ENCODE assay signal across 12 cellular contexts in the genomic region with DNA sequence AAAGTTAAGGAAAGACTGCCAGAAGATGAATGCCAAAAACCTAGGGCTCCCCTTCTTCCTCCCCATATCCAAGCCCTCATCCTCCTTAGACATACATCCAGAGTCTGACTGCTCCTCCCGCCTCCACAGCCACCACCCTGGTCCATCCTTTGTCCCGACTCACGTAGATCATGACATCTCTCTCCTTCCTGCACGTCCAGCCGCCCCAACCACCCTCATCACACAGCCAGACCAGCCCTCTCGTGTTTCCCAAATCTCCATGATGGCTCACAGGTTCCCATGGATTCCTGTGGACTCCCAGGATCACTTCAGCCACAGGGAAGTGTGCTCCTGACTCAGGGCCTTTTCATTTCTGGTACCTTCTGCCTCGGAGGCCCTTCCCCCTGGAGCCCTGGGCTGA. TPM values are rescaled to one million over a fixed set of nuclear protein-coding genes. Genes with fewer than 3 reads are reported as not detected.
DNase-seq lines count a peak whose midpoint lies in the region; ATAC-seq and TF ChIP-seq lines count a peak whose summit lies in the region.
"Had no signal": no experiment of that assay in that cellular context is flagged by ENCODE, and none has a peak within 500 bp of the region (broad histone marks: within the 10 kb centered on the region; RNA-seq: fewer than 3 reads in every experiment).

No MANE protein-coding gene starts in this region.

- POLR2A ChIA-PET in activated CD4-positive, alpha-beta T cell treated with anti-CD3 and anti-CD28 coated beads for 36 hours (lab: Charles Lee): no interaction called here

- ATAC-seq in activated CD4-positive, alpha-beta T cell treated with anti-CD3 and anti-CD28 coated beads for 36 hours: no peak
- no peak for ATAC-seq in activated T-helper 17 cell treated with anti-CD3 and anti-CD28 coated beads, Interleukin-2, amount 50 U/mL, for 72 hours (replicated peaks)
- no peak for ATAC-seq in natural killer cell

- intact Hi-C loops in activated CD4-positive, alpha-beta T cell treated with anti-CD3 and anti-CD28 coated beads for 36 hours (cut with DNase I, micrococcal nuclease): loop anchor here (5.0 kb wide), 2 partner anchors 38 to 398 kb away; no protein-coding TSS in a partner anchor
- intact Hi-C loops in natural killer cell (cut with micrococcal nuclease): loop anchor here (5.0 kb wide), 1 partner anchor 132 kb away; no protein-coding TSS in a partner anchor

- H3K9me3 Mint-ChIP-seq in activated CD4-positive, alpha-beta T cell treated with anti-CD3 and anti-CD28 coated beads for 36 hours (ENCODE audit: low read depth): peaks cover 2% of the 10 kb centered on the region
- H3K9me3 Mint-ChIP-seq in activated T-helper 17 cell treated with anti-CD3 and anti-CD28 coated beads, Interleukin-2, amount 50 U/mL, for 72 hours: no peaks in the 10 kb centered on the region
- no peaks in the 10 kb centered on the region for H3K9me3 Mint-ChIP-seq in natural killer cell

- peak overlapping the region; percentile 97 for H3K27ac Mint-ChIP-seq in activated CD4-positive, alpha-beta T cell treated with anti-CD3 and anti-CD28 coated beads for 36 hours
- H3K27ac Mint-ChIP-seq in activated T-helper 17 cell treated with anti-CD3 and anti-CD28 coated beads, Interleukin-2, amount 50 U/mL, for 72 hours: peak overlapping the region; percentile 91
- H3K27ac Mint-ChIP-seq in natural killer cell: peak overlapping the region; percentile 49 to 69

- no peaks in the 10 kb centered on the region for H3K27me3 Mint-ChIP-seq in activated CD4-positive, alpha-beta T cell treated with anti-CD3 and anti-CD28 coated beads for 36 hours
- no peaks in the 10 kb centered on the region for H3K27me3 Mint-ChIP-seq in activated T-helper 17 cell treated with anti-CD3 and anti-CD28 coated beads, Interleukin-2, amount 50 U/mL, for 72 hours
- H3K27me3 Mint-ChIP-seq in natural killer cell (ENCODE audit: low read depth in 2 of 2): no peaks in the 10 kb centered on the region

- peak overlapping the region; percentile 19 for H3K4me3 Mint-ChIP-seq in activated CD4-positive, alpha-beta T cell treated with anti-CD3 and anti-CD28 coated beads for 36 hours
- peak overlapping the region; percentile 83 for H3K4me3 Mint-ChIP-seq in activated T-helper 17 cell treated with anti-CD3 and anti-CD28 coated beads, Interleukin-2, amount 50 U/mL, for 72 hours
- peak overlapping the region; percentile 81 for H3K4me3 Mint-ChIP-seq in natural killer cell

- in situ Hi-C loops in KBM-7 (cut with MboI; ENCODE audit: low pct_unique_long_range_greater_than_20kb, low sequenced_read_pairs): no loop called here

- DNase-seq in activated CD4-positive, alpha-beta T cell treated with anti-CD3 and anti-CD28 coated beads for 36 hours: no peak
- no peak for DNase-seq in activated CD4-positive, alpha-beta T cell treated with anti-CD3 and anti-CD28 coated beads for 4 hours
- DNase-seq in natural killer cell (no peak), KBM-7 (no peak), NCI-H1105 (lab: John Stamatoyannopoulos, UW) (no peak), UCSD-AML1 (lab: John Stamatoyannopoulos, UW; ENCODE audit: unreplicated experiment) (no peak)
- DNase-seq: effector CD4-positive, alpha-beta T cell; NCI-H1436 treated with DMSO at 0.1 percent for 48 hours; RPMI8226; stimulated activated CD4-positive, alpha-beta T cell treated with anti-CD3 and anti-CD28 coated beads, Interleukin-12 subunit alpha, Interleukin-12 subunit beta, amount 100 ng/mL, for 4 hours had no signal

- CTCF ChIA-PET in activated CD4-positive, alpha-beta T cell treated with anti-CD3 and anti-CD28 coated beads for 36 hours (lab: Charles Lee): interaction anchor here (0.6 to 1.8 kb wide), 2 partner anchors 20 to 424 kb away, joined by 3 to 7 read pairs; no protein-coding TSS in a partner anchor

- peaks cover 94% of the 10 kb centered on the region for H3K4me1 Mint-ChIP-seq in activated CD4-positive, alpha-beta T cell treated with anti-CD3 and anti-CD28 coated beads for 36 hours
- H3K4me1 Mint-ChIP-seq in activated T-helper 17 cell treated with anti-CD3 and anti-CD28 coated beads, Interleukin-2, amount 50 U/mL, for 72 hours: peaks cover 76% of the 10 kb centered on the region
- peaks cover 76 to 84% of the 10 kb centered on the region in 2 donors for H3K4me1 Mint-ChIP-seq in natural killer cell

- TF ChIP-seq CTCF in GM12874 (IDR thresholded peaks at IDR 0.05; ENCODE audit: insufficient read depth, low read depth, low read length): 0 out of 2 replicates have a peak, but pooled peaks have one; percentile 8
- no peak for TF ChIP-seq CTCF in natural killer cell (IDR thresholded peaks at IDR 0.05)

- peaks cover 1% of the 10 kb centered on the region for H3K36me3 Mint-ChIP-seq in activated CD4-positive, alpha-beta T cell treated with anti-CD3 and anti-CD28 coated beads for 36 hours (ENCODE audit: low read depth)
- H3K36me3 Mint-ChIP-seq in activated T-helper 17 cell treated with anti-CD3 and anti-CD28 coated beads, Interleukin-2, amount 50 U/mL, for 72 hours (ENCODE audit: low read depth): no peaks in the 10 kb centered on the region
- H3K36me3 Mint-ChIP-seq in natural killer cell: no peaks in the 10 kb centered on the region

RNA-seq across cellular contexts. Expression of a gene that starts 47.8 kb away (rescaled TPM):
- 100 to 1,000 TPM; 122 to 148 TPM for total RNA-seq in activated CD4-positive, alpha-beta T cell treated with anti-CD3 and anti-CD28 coated beads for 36 hours
- 100 to 1,000 TPM in 1 of 2 donors, 10 to 100 TPM in 1; 93.3 to 137 TPM for total RNA-seq in activated T-helper 17 cell treated with anti-CD3 and anti-CD28 coated beads, Interleukin-2, amount 50 U/mL, for 72 hours
- total RNA-seq in natural killer cell: 10 to 100 TPM; 75.4 to 96.5 (median 90.5) TPM

Comparison
In these comparisons a context has a peak if more than half of its experiments do, and no peak if none do; other contexts are left out.
1. H3K4me3 Mint-ChIP-seq: peak in every context shown above with its lines; median percentile 83 in activated T-helper 17 cell treated with anti-CD3 and anti-CD28 coated beads, Interleukin-2, amount 50 U/mL, for 72 hours; 81 in natural killer cell; 19 in activated CD4-positive, alpha-beta T cell treated with anti-CD3 and anti-CD28 coated beads for 36 hours.